Comparison of ENCODE assay signal across 22 cellular contexts in the genomic region with DNA sequence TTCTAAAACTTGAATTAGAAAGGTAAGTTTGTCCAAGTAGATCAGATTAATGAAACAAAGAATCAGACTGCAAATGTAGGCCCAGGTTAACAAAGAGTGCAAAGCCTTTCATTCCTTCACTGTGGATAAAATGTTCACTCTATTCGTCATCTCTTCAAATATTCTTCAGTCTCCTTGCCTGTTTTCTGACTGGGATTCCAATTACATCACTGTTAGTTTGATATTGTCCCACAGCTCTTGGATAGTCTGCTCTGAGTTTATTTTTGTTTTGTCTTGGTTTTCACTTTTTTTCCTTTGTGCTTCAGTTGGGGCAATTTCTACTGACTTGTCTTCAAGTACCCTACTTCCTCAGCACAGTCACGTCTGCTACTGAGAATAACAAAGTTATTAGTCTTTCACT. TPM values are rescaled to one million over a fixed set of nuclear protein-coding genes. Genes with fewer than 3 reads are reported as not detected.
DNase-seq lines count a peak whose midpoint lies in the region; ATAC-seq and TF ChIP-seq lines count a peak whose summit lies in the region.
"Had no signal": no experiment of that assay in that cellular context is flagged by ENCODE, and none has a peak within 500 bp of the region (broad histone marks: within the 10 kb centered on the region; RNA-seq: fewer than 3 reads in every experiment).

No MANE protein-coding gene starts in this region.

- no peak for TF ChIP-seq CTCF in astrocyte of the spinal cord (IDR thresholded peaks at IDR 0.05; ENCODE audit: low read depth, low read length)

- no peak for ATAC-seq in natural killer cell treated with Interleukin-12 subunit alpha and Interleukin-12 subunit beta and Interleukin-15 and Interleukin-18, amount 100 ng/mL, for 72 hours
- ATAC-seq in HG03108 (IDR thresholded peaks at IDR 0.05; ENCODE audit: unreplicated experiment) = no peak
- ATAC-seq in GM18517 (IDR thresholded peaks at IDR 0.05; ENCODE audit: unreplicated experiment) = no peak
- ATAC-seq: gastroesophageal sphincter, left colon had no signal

- H3K36me3 Mint-ChIP-seq in T-helper 1 cell treated with Interleukin-12 subunit alpha and Interleukin-12 subunit beta and Interleukin-4 antibody, amounts not matched to agents 30 μg/mL and 1 μg/mL, for 36 hours (ENCODE audit: low read depth) = peaks cover 36% of the 10 kb centered on the region
- H3K36me3 Mint-ChIP-seq in natural killer cell treated with Interleukin-12 subunit alpha and Interleukin-12 subunit beta and Interleukin-15 and Interleukin-18, amount 100 ng/mL, for 72 hours = peaks cover 16% of the 10 kb centered on the region

- in situ Hi-C loops in astrocyte of the spinal cord (cut with HindIII; ENCODE audit: low sequenced_read_pairs) = no loop called here

- peaks cover 22% of the 10 kb centered on the region for H3K9me3 Mint-ChIP-seq in T-helper 1 cell treated with Interleukin-12 subunit alpha and Interleukin-12 subunit beta and Interleukin-4 antibody, amounts not matched to agents 30 μg/mL and 1 μg/mL, for 36 hours
- peaks cover 12% of the 10 kb centered on the region for H3K9me3 Mint-ChIP-seq in natural killer cell treated with Interleukin-12 subunit alpha and Interleukin-12 subunit beta and Interleukin-15 and Interleukin-18, amount 100 ng/mL, for 72 hours

- DNase-seq in T-helper 1 cell = no peak
- DNase-seq in M059J (ENCODE audit: low read depth) = peak; percentile 60
- peak; percentile 54 for DNase-seq in astrocyte of the spinal cord (ENCODE audit: low read depth, low spot score)
- no peak for DNase-seq in natural killer cell treated with Interleukin-12 subunit alpha and Interleukin-12 subunit beta and Interleukin-15 and Interleukin-18, amount 100 ng/mL, for 72 hours (ENCODE audit: low spot score)
- no peak for DNase-seq in central memory CD4-positive, alpha-beta T cell
- DNase-seq: activated effector memory CD4-positive, alpha-beta T cell treated with Interleukin-2 at 50 U/mL for 16 hours; colonic mucosa; DMS153; left colon; NCI-H1930; stimulated activated CD4-positive, alpha-beta T cell treated with anti-CD3 and anti-CD28 coated beads, Interleukin-12 subunit alpha, Interleukin-12 subunit beta, amount 100 ng/mL, for 4 hours had no signal

- no peak overlapping the region for H3K4me3 ChIP-seq in astrocyte of the spinal cord (ENCODE audit: low read depth, low read length)
- H3K4me3 ChIP-seq: ascending aorta, BLaER1, colonic mucosa, gastroesophageal sphincter, thoracic aorta had no signal

- peak overlapping the region; percentile 98 for H3K27ac Mint-ChIP-seq in T-helper 1 cell treated with Interleukin-12 subunit alpha and Interleukin-12 subunit beta and Interleukin-4 antibody, amounts not matched to agents 30 μg/mL and 1 μg/mL, for 36 hours
- H3K27ac Mint-ChIP-seq in natural killer cell treated with Interleukin-12 subunit alpha and Interleukin-12 subunit beta and Interleukin-15 and Interleukin-18, amount 100 ng/mL, for 72 hours = peak overlapping the region; percentile 98

- H3K27me3 Mint-ChIP-seq in T-helper 1 cell treated with Interleukin-12 subunit alpha and Interleukin-12 subunit beta and Interleukin-4 antibody, amounts not matched to agents 30 μg/mL and 1 μg/mL, for 36 hours (ENCODE audit: low read depth) = no peaks in the 10 kb centered on the region
- no peaks in the 10 kb centered on the region for H3K27me3 Mint-ChIP-seq in natural killer cell treated with Interleukin-12 subunit alpha and Interleukin-12 subunit beta and Interleukin-15 and Interleukin-18, amount 100 ng/mL, for 72 hours

- H3K4me1 Mint-ChIP-seq in T-helper 1 cell treated with Interleukin-12 subunit alpha and Interleukin-12 subunit beta and Interleukin-4 antibody, amounts not matched to agents 30 μg/mL and 1 μg/mL, for 36 hours (ENCODE audit: low read depth) = peaks cover 67% of the 10 kb centered on the region
- H3K4me1 Mint-ChIP-seq in natural killer cell treated with Interleukin-12 subunit alpha and Interleukin-12 subunit beta and Interleukin-15 and Interleukin-18, amount 100 ng/mL, for 72 hours (ENCODE audit: low read depth in 2 of 2) = peaks cover 73 to 79% of the 10 kb centered on the region in 2 donors
- H3K4me1 Mint-ChIP-seq: neural crest cell had no signal

- no peak overlapping the region for H3K4me3 Mint-ChIP-seq in T-helper 1 cell treated with Interleukin-12 subunit alpha and Interleukin-12 subunit beta and Interleukin-4 antibody, amounts not matched to agents 30 μg/mL and 1 μg/mL, for 36 hours
- H3K4me3 Mint-ChIP-seq in natural killer cell treated with Interleukin-12 subunit alpha and Interleukin-12 subunit beta and Interleukin-15 and Interleukin-18, amount 100 ng/mL, for 72 hours = peak overlapping the region; percentile 59
- H3K4me3 Mint-ChIP-seq: neural crest cell had no signal

RNA-seq across cellular contexts. Expression of a gene that starts 38.5 kb away (rescaled TPM):
- not detected in 2 replicates for total RNA-seq in M059J (2014; rRNA removed; shearing (Covaris generic))
- total RNA-seq in natural killer cell treated with Interleukin-12 subunit alpha and Interleukin-12 subunit beta and Interleukin-15 and Interleukin-18, amount 100 ng/mL, for 72 hours = 1,000 to 10,000 TPM in 1 of 2 donors, 100 to 1,000 TPM in 1; 522 to 1,702 TPM
- total RNA-seq: ascending aorta, endothelial cell of umbilical vein, H4, NCI-H460, neural crest cell had no signal

RNA-seq across cellular contexts. Expression of a gene that starts 39.8 kb away (rescaled TPM):
- total RNA-seq in M059J (2014; rRNA removed; shearing (Covaris generic)) = not detected in 2 replicates
- 1 to 10 TPM; 4.7 to 7.4 TPM for total RNA-seq in natural killer cell treated with Interleukin-12 subunit alpha and Interleukin-12 subunit beta and Interleukin-15 and Interleukin-18, amount 100 ng/mL, for 72 hours
- total RNA-seq: ascending aorta, endothelial cell of umbilical vein, H4, NCI-H460, neural crest cell had no signal

Comparison
In these comparisons a context has a peak if more than half of its experiments do, and no peak if none do; other contexts are left out.
1. DNase-seq: peak in M059J (single experiment) and astrocyte of the spinal cord (single experiment); none in T-helper 1 cell (0 of 5), natural killer cell treated with Interleukin-12 subunit alpha and Interleukin-12 subunit beta and Interleukin-15 and Interleukin-18, amount 100 ng/mL, for 72 hours (single experiment) and central memory CD4-positive, alpha-beta T cell (single experiment).
2. RNA of a gene that starts 38.5 kb away (total RNA-seq): 522 to 1,702 TPM in natural killer cell treated with Interleukin-12 subunit alpha and Interleukin-12 subunit beta and Interleukin-15 and Interleukin-18, amount 100 ng/mL, for 72 hours; not detected in M059J; every median in the first group is over 100 times any median in the second.